Comparison of ENCODE assay signal across 9 cellular contexts in the genomic region with DNA sequence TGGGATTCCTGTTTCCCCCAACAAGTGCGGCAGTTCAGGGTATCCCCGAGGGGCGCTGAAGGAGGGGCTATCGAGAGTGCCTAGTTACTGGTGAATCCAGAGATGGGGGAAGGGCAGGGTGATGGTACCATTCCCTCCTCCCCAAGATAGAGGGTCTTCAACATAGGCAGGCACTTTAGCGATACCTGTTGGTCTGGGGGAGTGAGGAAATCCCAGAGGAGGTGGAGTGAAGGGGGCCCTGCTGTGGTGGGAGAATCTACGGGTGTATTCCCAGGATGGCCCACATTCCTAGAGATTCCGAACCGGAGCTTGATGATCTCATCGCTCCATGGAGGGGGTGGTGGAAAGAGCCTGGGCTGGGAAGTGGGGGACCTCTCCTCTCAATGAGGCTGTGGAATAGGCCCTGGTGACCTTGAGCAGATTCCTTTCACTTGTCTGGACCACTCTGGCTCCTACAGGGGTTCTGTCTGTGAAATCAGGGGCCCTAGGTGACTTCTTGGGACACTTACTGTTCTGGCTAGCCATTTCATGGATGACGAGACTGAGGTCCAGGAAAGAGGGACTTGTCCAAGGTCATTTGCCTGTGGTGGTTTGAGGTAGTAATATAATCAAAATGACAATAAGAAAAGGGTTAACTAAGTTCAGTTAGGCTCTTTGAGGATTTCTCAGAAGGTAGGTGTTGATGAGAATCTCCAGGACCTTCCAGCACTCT. TPM values are rescaled to one million over a fixed set of nuclear protein-coding genes. Genes with fewer than 3 reads are reported as not detected.
DNase-seq lines count a peak whose midpoint lies in the region; ATAC-seq and TF ChIP-seq lines count a peak whose summit lies in the region.
"Had no signal": no experiment of that assay in that cellular context is flagged by ENCODE, and none has a peak within 500 bp of the region (broad histone marks: within the 10 kb centered on the region; RNA-seq: fewer than 3 reads in every experiment).

No MANE protein-coding gene starts in this region.

- intact Hi-C loops in IMR-90 (cut with micrococcal nuclease) = no loop called here
- intact Hi-C loops in lower leg skin (cut with DNase I; ENCODE audit: low total_unique reads) = no loop called here
- intact Hi-C loops in testis (cut with DNase I; ENCODE audit: low total_unique reads) = no loop called here

- H3K9me3 ChIP-seq in IMR-90 (ENCODE audit: control insufficient read depth, insufficient read depth, low read length) (no peaks in the 10 kb centered on the region), testis (no peaks in the 10 kb centered on the region)

- H3K9me3 Mint-ChIP-seq in chondrocyte (ENCODE audit: low read depth) = no peaks in the 10 kb centered on the region

- H3K14ac ChIP-seq in IMR-90 (replicated peaks; ENCODE audit: low read depth, low read length) = no peak overlapping the region; the same call in 1 of the 2 replicates

- CTCF ChIA-PET in IMR-90 (lab: Yijun Ruan, JAX) = interaction anchor here (0.9 kb wide), 1 partner anchor 10 kb away, joined by 4 read pairs; no protein-coding TSS in a partner anchor

- no peak overlapping the region for H3K18ac ChIP-seq in IMR-90 (ENCODE audit: low read depth, low read length)

- WGBS in IMR-90 (ENCODE audit: extremely low coverage in 2 of 2, insufficient read length in 1 of 2), 2 experiments = 63% methylated on average over 4 of the region's 10 CpGs; no CpG with 5 or more reads in 1 of the 2 experiments
- WGBS in lower leg skin, 2 donors = 36 to 37% methylated on average over 10 of the region's 10 CpGs
- 26 to 35% methylated on average over 7 to 10 of the region's 10 CpGs for WGBS in testis, 2 donors

- no peak overlapping the region for H3K23ac ChIP-seq in IMR-90 (ENCODE audit: low read depth, low read length)

- BruUV-seq in IMR-90 (replicated peaks; lab: Mats Ljungman, UMichigan) = no TSS peak

- H3K27me3 ChIP-seq in IMR-90 (ENCODE audit: control insufficient read depth, insufficient read depth, low read length) = peaks cover 12% of the 10 kb centered on the region
- no peaks in the 10 kb centered on the region for H3K27me3 ChIP-seq in testis

- ATAC-seq in IMR-90 (ENCODE audit: low read depth) (no peak), HG02571 (IDR thresholded peaks at IDR 0.05; ENCODE audit: unreplicated experiment) (no peak), GM19023 (IDR thresholded peaks at IDR 0.05; ENCODE audit: unreplicated experiment) (no peak), GM21367 (IDR thresholded peaks at IDR 0.05; ENCODE audit: unreplicated experiment) (no peak)

- in situ Hi-C loops in IMR-90 (cut with MboI; ENCODE audit: low sequenced_read_pairs) = no loop called here

- H3K4me1 Mint-ChIP-seq in chondrocyte (ENCODE audit: low read depth) = peaks cover 33% of the 10 kb centered on the region

- no peaks in the 10 kb centered on the region for H3K36me3 Mint-ChIP-seq in chondrocyte (ENCODE audit: low read depth)

- peak overlapping the region; percentile 32 for H3K27ac Mint-ChIP-seq in chondrocyte (ENCODE audit: unreplicated experiment)

- peak overlapping the region; percentile 53; the same call in 1 of the 2 replicates for H3K4me2 ChIP-seq in IMR-90 (ENCODE audit: low read depth, low read length)

- no peak overlapping the region for H4K8ac ChIP-seq in IMR-90 (ENCODE audit: low read depth in 2 of 2, low read length in 2 of 2)

- H3K4ac ChIP-seq in IMR-90 (ENCODE audit: low read depth, low read length) = no peak overlapping the region

- no peak overlapping the region for H2BK15ac ChIP-seq in IMR-90 (ENCODE audit: low read depth, low read length)

- POLR2A ChIA-PET in IMR-90 (lab: Charles Lee; ENCODE audit: unreplicated experiment) = no interaction called here

- no peak overlapping the region for H4K5ac ChIP-seq in IMR-90 (ENCODE audit: low read depth, low read length)

- no peak for DNase-seq in IMR-90
- DNase-seq in chondrocyte (ENCODE audit: low spot score) = no peak
- no peak for DNase-seq in lower leg skin (ENCODE audit: low spot score in 2 of 2)
- no peak for DNase-seq in testis
- DNase-seq in DMS153 treated with DMSO at 0.1 percent for 48 hours (lab: John Stamatoyannopoulos, UW; ENCODE audit: unreplicated experiment) = no peak
- DNase-seq: KBM-7 had no signal

- no peaks in the 10 kb centered on the region for H3K36me3 ChIP-seq in IMR-90 (ENCODE audit: control insufficient read depth, insufficient read depth, low read length)
- H3K36me3 ChIP-seq in testis (ENCODE audit: low read depth, missing control alignments) = no peaks in the 10 kb centered on the region

- H3K4me1 ChIP-seq in IMR-90 (ENCODE audit: control insufficient read depth, insufficient read depth, low read length) = peaks cover 21% of the 10 kb centered on the region
- peaks cover 41% of the 10 kb centered on the region for H3K4me1 ChIP-seq in testis

- H3K27me3 Mint-ChIP-seq in chondrocyte (ENCODE audit: low read depth) = no peaks in the 10 kb centered on the region

- TF ChIP-seq POLR2A in IMR-90 (IDR thresholded peaks at IDR 0.05; ENCODE audit: low read depth, low read length) (no peak), lower leg skin (IDR thresholded peaks at IDR 0.05) (no peak), testis (IDR thresholded peaks at IDR 0.05) (no peak)

- H2BK120ac ChIP-seq in IMR-90 (ENCODE audit: low read depth, low read length) = no peak overlapping the region

- H3K4me3 ChIP-seq in IMR-90 (ENCODE audit: insufficient read depth, low read depth, low read length) (no peak overlapping the region), lower leg skin (ENCODE audit: low read depth, poor library complexity, severe bottlenecking) (peak overlapping the region; percentile 26), testis (peak overlapping the region; percentile 72 to 73)

- H2AK5ac ChIP-seq in IMR-90 (ENCODE audit: low read depth, low read length) = no peak overlapping the region

- no peak overlapping the region for H4K91ac ChIP-seq in IMR-90 (ENCODE audit: insufficient read depth, low read depth, low read length)

- H3K9me1 ChIP-seq in IMR-90 (ENCODE audit: insufficient read depth, low read length) = peaks cover 5% of the 10 kb centered on the region

- peaks cover 10% of the 10 kb centered on the region for H4K20me1 ChIP-seq in IMR-90 (ENCODE audit: insufficient read depth, low read length)

- H3K79me1 ChIP-seq in IMR-90 (ENCODE audit: low read depth in 1 of 2, low read length in 2 of 2) = peaks cover 0 to 18% of the 10 kb centered on the region in 2 experiments; a peak in 2 of 4 replicates

- dilution Hi-C loops in IMR-90 (cut with HindIII; ENCODE audit: low sequenced_read_pairs, unreplicated experiment) = no loop called here

- peak overlapping the region; percentile 88 for H2AK9ac ChIP-seq in IMR-90 (replicated peaks; ENCODE audit: low read depth, low read length, poor library complexity)

- no peak overlapping the region for H3K9ac ChIP-seq in IMR-90 (ENCODE audit: low read depth, low read length)

- H3K27ac ChIP-seq in IMR-90 (ENCODE audit: insufficient read depth, low read length) (no peak overlapping the region), testis (peak overlapping the region; percentile 45 to 68)

- no peak overlapping the region for H2BK5ac ChIP-seq in IMR-90 (ENCODE audit: low read depth, low read length, poor library complexity, severe bottlenecking)

- H3K56ac ChIP-seq in IMR-90 (ENCODE audit: extremely low read depth, insufficient read depth, low read length) = no peak overlapping the region

- H2BK20ac ChIP-seq in IMR-90 (ENCODE audit: low read depth, low read length) = no peak overlapping the region

- TF ChIP-seq CTCF in IMR-90 (conservative IDR thresholded peaks at IDR 0.05; ENCODE audit: low read depth, low read length) = no peak
- no peak for TF ChIP-seq CTCF in chondrocyte (IDR thresholded peaks at IDR 0.05)
- no peak for TF ChIP-seq CTCF in lower leg skin (IDR thresholded peaks at IDR 0.05)
- no peak for TF ChIP-seq CTCF in testis (IDR thresholded peaks at IDR 0.05)

- H3K4me3 Mint-ChIP-seq in chondrocyte (ENCODE audit: unreplicated experiment) = peak overlapping the region; percentile 84

- peak overlapping the region; percentile 26 for H2AFZ ChIP-seq in IMR-90 (replicated peaks; ENCODE audit: low read length, poor library complexity)

- no peak for TF ChIP-seq RAD21 in IMR-90 (IDR thresholded peaks at IDR 0.05; ENCODE audit: low read length)

TF ChIP-seq in IMR-90, 13 proteins besides CTCF, POLR2A, EP300 and RAD21:
- TF ChIP-seq SMC3 (IDR thresholded peaks at IDR 0.05; ENCODE audit: low read depth, low read length) (no peak), CHD1 (IDR thresholded peaks at IDR 0.05; ENCODE audit: low read depth, low read length) (no peak), MXI1 (IDR thresholded peaks at IDR 0.05; ENCODE audit: borderline replicate concordance, low read depth, low read length) (no peak)

RNA-seq across cellular contexts. Expression of a gene that starts 52.7 kb away (rescaled TPM):
- 103 and 139 TPM in 2 replicates for total RNA-seq in IMR-90 (2012; rRNA removed)
- 41.3 and 48.9 TPM in 2 replicates for polyA plus RNA-seq in IMR-90 (2012; rRNA removed)
- polyA plus RNA-seq in IMR-90 (2012; cell fraction: cytosol; rRNA removed) = 24.0 and 32.6 TPM in 2 replicates
- 15.3 and 50.5 TPM in 2 replicates for polyA plus RNA-seq in IMR-90 (2012; cell fraction: nucleus; rRNA removed; ENCODE audit: low replicate concordance)
- 66.8 to 72.5 TPM (median 71.8 TPM) in 3 replicates for total RNA-seq in chondrocyte
- 10 to 100 TPM in 1 of 4 donors, 1 to 10 TPM in 3; 2.8 to 16.9 (median 5.8) TPM for total RNA-seq in lower leg skin
- total RNA-seq in testis = 10 to 100 TPM in 1 of 2 donors, 1 to 10 TPM in 1; 9.0 to 11.8 TPM
- polyA plus RNA-seq in testis (ENCODE audit: insufficient read depth, low read depth, low replicate concordance) = 12.4 TPM
